In genomic region chr22:40237788-40238424, GRCh38 we compare ENCODE assay signal across 10 cellular contexts.
DNase-seq lines count a peak whose midpoint lies in the region; ATAC-seq and TF ChIP-seq lines count a peak whose summit lies in the region.
"Had no signal": no experiment of that assay in that cellular context is flagged by ENCODE, and none has a peak within 500 bp of the region (broad histone marks: within the 10 kb centered on the region; RNA-seq: fewer than 3 reads in every experiment).

No MANE protein-coding gene starts in this region.

- CTCF ChIA-PET in WTC11 (lab: Charles Lee): no interaction called here

- no peaks in the 10 kb centered on the region for H3K9me2 ChIP-seq in hepatocyte (replicated peaks; ENCODE audit: insufficient read depth)

- H3K27ac ChIP-seq in left ventricle myocardium inferior (replicated peaks) (peak overlapping the region; percentile 49), hepatocyte (no peak overlapping the region)

- peak overlapping the region; percentile 77 for H3K27ac Mint-ChIP-seq in WTC11

- H3K4me1 ChIP-seq in left ventricle myocardium inferior (peaks cover 77% of the 10 kb centered on the region), hepatocyte (ENCODE audit: insufficient read depth) (peaks cover 3% of the 10 kb centered on the region)

- no peaks in the 10 kb centered on the region for H3K36me3 ChIP-seq in left ventricle myocardium inferior
- no peaks in the 10 kb centered on the region for H3K36me3 ChIP-seq in hepatocyte (replicated peaks; ENCODE audit: insufficient read depth, low read depth)

- 85% methylated on average over 13 of the region's 13 CpGs for WGBS in hepatocyte (ENCODE audit: low lambda C conversion rate, missing lambda C conversion rate)

- intact Hi-C loops in left ventricle myocardium inferior (cut with micrococcal nuclease): no loop called here
- intact Hi-C loops in cardiac septum (cut with DNase I): no loop called here

- H3K4me1 Mint-ChIP-seq in WTC11: peaks cover 51% of the 10 kb centered on the region

- peaks cover 100% of the 10 kb centered on the region for H3K79me2 ChIP-seq in hepatocyte

- no peaks in the 10 kb centered on the region for H3K27me3 ChIP-seq in left ventricle myocardium inferior (ENCODE audit: low read depth)
- no peaks in the 10 kb centered on the region for H3K27me3 ChIP-seq in hepatocyte
- H3K27me3 ChIP-seq: BLaER1 had no signal

- no peaks in the 10 kb centered on the region for H3K36me3 Mint-ChIP-seq in WTC11

- DNase-seq in left ventricle myocardium inferior (no peak), cardiac septum (ENCODE audit: low spot score) (no peak), WTC11 (ENCODE audit: low spot score) (no peak), hepatocyte (ENCODE audit: low spot score) (no peak), GF-D8 (lab: John Stamatoyannopoulos, UW) (no peak), NCI-H2029 (lab: John Stamatoyannopoulos, UW) (no peak), NCI-H1092 treated with DMSO at 0.1 percent for 48 hours (lab: John Stamatoyannopoulos, UW) (no peak), HT-29 (ENCODE audit: low spot score) (no peak)
- DNase-seq: NCI-H69 had no signal

- H3K9me3 Mint-ChIP-seq in WTC11: no peaks in the 10 kb centered on the region

- no peaks in the 10 kb centered on the region for H3K9me3 ChIP-seq in left ventricle myocardium inferior (replicated peaks)
- H3K9me3 ChIP-seq in hepatocyte (ENCODE audit: low read depth): no peaks in the 10 kb centered on the region
- H3K9me3 ChIP-seq: BLaER1 had no signal

- POLR2A ChIA-PET in WTC11 (lab: Charles Lee): interaction anchor here (0.6 kb wide), 1 partner anchor 31 kb away, joined by 3 read pairs; no protein-coding TSS in a partner anchor

- no peaks in the 10 kb centered on the region for H3K27me3 Mint-ChIP-seq in WTC11 (ENCODE audit: low read depth)

- H4K20me1 ChIP-seq in hepatocyte (ENCODE audit: insufficient read depth, poor library complexity, severe bottlenecking): peaks cover 66% of the 10 kb centered on the region

- H3K4me3 ChIP-seq in left ventricle myocardium inferior (no peak overlapping the region), hepatocyte (no peak overlapping the region)
- H3K4me3 ChIP-seq: BLaER1 had no signal

- ATAC-seq in WTC11: no peak

- H2AFZ ChIP-seq in hepatocyte: no peak overlapping the region

- H3K4me2 ChIP-seq in hepatocyte: peak overlapping the region; percentile 16
- H3K4me2 ChIP-seq: BLaER1 had no signal

- TF ChIP-seq CTCF in left ventricle myocardium inferior (IDR thresholded peaks at IDR 0.05; ENCODE audit: borderline replicate concordance): no peak
- TF ChIP-seq CTCF in WTC11 (IDR thresholded peaks at IDR 0.05): no peak
- TF ChIP-seq CTCF in hepatocyte (IDR thresholded peaks at IDR 0.05; ENCODE audit: poor library complexity): no peak

- H3K4me3 Mint-ChIP-seq in WTC11: no peak overlapping the region

TF ChIP-seq in WTC11, 78 proteins besides CTCF, POLR2A, EP300 and RAD21:
- TF ChIP-seq ZNF138 (CRISPR knock-in tag; conservative IDR thresholded peaks at IDR 0.05): no peak
- no peak for TF ChIP-seq NFATC4 (CRISPR knock-in tag; IDR thresholded peaks at IDR 0.05)
- no peak for TF ChIP-seq MAX (CRISPR knock-in tag; IDR thresholded peaks at IDR 0.05)
- no peak for TF ChIP-seq TEAD1 (CRISPR knock-in tag; IDR thresholded peaks at IDR 0.05)
- TF ChIP-seq ZNF423 (CRISPR knock-in tag; IDR thresholded peaks at IDR 0.05): no peak
- no peak for TF ChIP-seq STAT6 (CRISPR knock-in tag; conservative IDR thresholded peaks at IDR 0.05; ENCODE audit: low read depth)
- TF ChIP-seq FOXP1 (CRISPR knock-in tag; IDR thresholded peaks at IDR 0.05; ENCODE audit: borderline replicate concordance): no peak
- no peak for TF ChIP-seq ZNF317 (CRISPR knock-in tag; IDR thresholded peaks at IDR 0.05; ENCODE audit: borderline replicate concordance, low read depth)
- TF ChIP-seq NR2C2 (CRISPR knock-in tag; IDR thresholded peaks at IDR 0.05): no peak
